ENCODE assay signal across 8 cellular contexts in genomic region chr6:30075094-30075986, GRCh38. TPM values are rescaled to one million over a fixed set of nuclear protein-coding genes. Genes with fewer than 3 reads are reported as not detected.
DNase-seq lines count a peak whose midpoint lies in the region; ATAC-seq and TF ChIP-seq lines count a peak whose summit lies in the region.

RNF39 (minus strand) TSS chr6:30075769; CDS start chr6:30075585, 184 bp downstream.

- H3K9ac ChIP-seq in BLaER1 (0 out of 2 replicates have a peak within 1 kb of the TSS, but pooled peaks have one; percentile 19), IMR-90 (ENCODE audit: low read depth, low read length) (no peak within 1 kb of the TSS)

- TF ChIP-seq RAD21 in IMR-90 (IDR thresholded peaks at IDR 0.05; ENCODE audit: low read length), result no peak

- H3K4me2 ChIP-seq in BLaER1 (peak within 1 kb of the TSS; percentile 86), IMR-90 (ENCODE audit: low read depth, low read length) (peak within 1 kb of the TSS; percentile 65; the same call in 1 of the 2 replicates)

- peak; percentile 24; the same call in 1 of the 2 replicates for TF ChIP-seq CTCF in IMR-90 (conservative IDR thresholded peaks at IDR 0.05; ENCODE audit: low read depth, low read length)
- peak; percentile 44 for TF ChIP-seq CTCF in astrocyte of the spinal cord (IDR thresholded peaks at IDR 0.05; ENCODE audit: low read depth, low read length)
- TF ChIP-seq CTCF in lower leg skin (IDR thresholded peaks at IDR 0.05), result no peak

- no peaks in the 10 kb centered on the region for H3K9me3 ChIP-seq in BLaER1
- H3K9me3 ChIP-seq in IMR-90 (ENCODE audit: control insufficient read depth, insufficient read depth, low read length), result no peaks in the 10 kb centered on the region

- H3K36me3 ChIP-seq in BLaER1, result peaks cover 9% of the 10 kb centered on the region
- no peaks in the 10 kb centered on the region for H3K36me3 ChIP-seq in IMR-90 (ENCODE audit: control insufficient read depth, insufficient read depth, low read length)

- no peak within 1 kb of the TSS for H4K8ac ChIP-seq in IMR-90 (ENCODE audit: low read depth in 2 of 2, low read length in 2 of 2)

- H2AK9ac ChIP-seq in IMR-90 (replicated peaks; ENCODE audit: low read depth, low read length, poor library complexity), result no peak within 1 kb of the TSS

- no peaks in the 10 kb centered on the region for H3K79me1 ChIP-seq in IMR-90 (ENCODE audit: low read depth in 1 of 2, low read length in 2 of 2)

- H4K20me1 ChIP-seq in BLaER1, result peaks cover 44% of the 10 kb centered on the region
- no peaks in the 10 kb centered on the region for H4K20me1 ChIP-seq in IMR-90 (ENCODE audit: insufficient read depth, low read length)

- 2% methylated on average over 26 of the region's 71 CpGs; no CpG with 5 or more reads in 1 of the 2 experiments for WGBS in IMR-90 (ENCODE audit: extremely low coverage in 2 of 2, insufficient read length in 1 of 2), 2 experiments
- WGBS in lower leg skin, 2 donors, result 3 to 4% methylated on average over 61 to 64 of the region's 71 CpGs

- H2AFZ ChIP-seq in IMR-90 (replicated peaks; ENCODE audit: low read length, poor library complexity), result peak within 1 kb of the TSS; percentile 76

- TF ChIP-seq POLR2A in IMR-90 (IDR thresholded peaks at IDR 0.05; ENCODE audit: low read depth, low read length) (no peak), lower leg skin (IDR thresholded peaks at IDR 0.05) (no peak)

- no peak within 1 kb of the TSS for H2BK15ac ChIP-seq in IMR-90 (ENCODE audit: low read depth, low read length)

- intact Hi-C loops in IMR-90 (cut with micrococcal nuclease) (no loop called here), lower leg skin (cut with DNase I; ENCODE audit: low total_unique reads) (no loop called here)

- no peak within 1 kb of the TSS for H2BK120ac ChIP-seq in IMR-90 (ENCODE audit: low read depth, low read length)

- no peak within 1 kb of the TSS for H3K56ac ChIP-seq in IMR-90 (ENCODE audit: extremely low read depth, insufficient read depth, low read length)

- H3K27ac ChIP-seq in BLaER1, result no peak within 1 kb of the TSS
- H3K27ac ChIP-seq in IMR-90 (ENCODE audit: insufficient read depth, low read length), result no peak within 1 kb of the TSS

- no peak within 1 kb of the TSS for H2BK20ac ChIP-seq in IMR-90 (ENCODE audit: low read depth, low read length)

- no peak within 1 kb of the TSS for H3K4ac ChIP-seq in IMR-90 (ENCODE audit: low read depth, low read length)

- dilution Hi-C loops in IMR-90 (cut with HindIII; ENCODE audit: low sequenced_read_pairs, unreplicated experiment), result no loop called here

- peaks cover 38% of the 10 kb centered on the region for H3K4me1 ChIP-seq in BLaER1
- H3K4me1 ChIP-seq in IMR-90 (ENCODE audit: control insufficient read depth, insufficient read depth, low read length), result peaks cover 5% of the 10 kb centered on the region; the same call in 1 of the 2 replicates

- POLR2A ChIA-PET in IMR-90 (lab: Charles Lee; ENCODE audit: unreplicated experiment), result no interaction called here

- H3K4me3 ChIP-seq in BLaER1, result peak within 1 kb of the TSS; percentile 57
- peak within 1 kb of the TSS; percentile 18; the same call in 1 of the 2 replicates for H3K4me3 ChIP-seq in IMR-90 (ENCODE audit: insufficient read depth, low read depth, low read length)
- H3K4me3 ChIP-seq in astrocyte of the spinal cord (ENCODE audit: low read depth, low read length), result no peak within 1 kb of the TSS
- H3K4me3 ChIP-seq in lower leg skin (ENCODE audit: low read depth, poor library complexity, severe bottlenecking), result peak within 1 kb of the TSS; percentile 56

- no peak within 1 kb of the TSS for H4K91ac ChIP-seq in IMR-90 (ENCODE audit: insufficient read depth, low read depth, low read length)

- H2AK5ac ChIP-seq in IMR-90 (ENCODE audit: low read depth, low read length), result no peak within 1 kb of the TSS

- CTCF ChIA-PET in IMR-90 (lab: Yijun Ruan, JAX), result no interaction called here

- H3K14ac ChIP-seq in IMR-90 (replicated peaks; ENCODE audit: low read depth, low read length), result no peak within 1 kb of the TSS

- H3K27me3 ChIP-seq in BLaER1, result peaks cover 80% of the 10 kb centered on the region
- peaks cover 81% of the 10 kb centered on the region for H3K27me3 ChIP-seq in IMR-90 (ENCODE audit: control insufficient read depth, insufficient read depth, low read length)

- peaks cover 3% of the 10 kb centered on the region; the same call in 1 of the 2 replicates for H3K9me1 ChIP-seq in IMR-90 (ENCODE audit: insufficient read depth, low read length)

- BruUV-seq in IMR-90 (replicated peaks; lab: Mats Ljungman, UMichigan), result no TSS peak

- 0 out of 2 replicates have a peak within 1 kb of the TSS, but pooled peaks have one; percentile 8 for H3K23ac ChIP-seq in IMR-90 (ENCODE audit: low read depth, low read length)

- in situ Hi-C loops in IMR-90 (cut with MboI; ENCODE audit: low sequenced_read_pairs) (no loop called here), astrocyte of the spinal cord (cut with HindIII; ENCODE audit: low sequenced_read_pairs) (no loop called here)

- ATAC-seq in IMR-90 (ENCODE audit: low read depth) (no peak; the same call in none of the 2 replicates), HG03565 (IDR thresholded peaks at IDR 0.05; ENCODE audit: unreplicated experiment) (no peak)

- H4K5ac ChIP-seq in IMR-90 (ENCODE audit: low read depth, low read length), result no peak within 1 kb of the TSS

- DNase-seq in IMR-90, result no peak
- DNase-seq in astrocyte of the spinal cord (ENCODE audit: low read depth, low spot score), result no peak
- DNase-seq in lower leg skin (ENCODE audit: low spot score in 2 of 2), result peak in 1 of 2 donors; percentile 65
- DNase-seq in COR-L47 (lab: John Stamatoyannopoulos, UW), result no peak
- DNase-seq in kidney glomerular epithelial cell (lab: John Stamatoyannopoulos, UW), result no peak
- no peak for DNase-seq in SKM-1 treated with dmso at 0.1 percent for 144 hours (lab: John Stamatoyannopoulos, UW; ENCODE audit: unreplicated experiment)

- H2BK5ac ChIP-seq in IMR-90 (ENCODE audit: low read depth, low read length, poor library complexity, severe bottlenecking), result no peak within 1 kb of the TSS

- H3K18ac ChIP-seq in IMR-90 (ENCODE audit: low read depth, low read length), result no peak within 1 kb of the TSS

TF ChIP-seq in IMR-90, 13 proteins besides CTCF, POLR2A, EP300 and RAD21:
- TF ChIP-seq BHLHE40 (IDR thresholded peaks at IDR 0.05; ENCODE audit: low read depth, low read length) (no peak), CEBPB (IDR thresholded peaks at IDR 0.05; ENCODE audit: low read depth, low read length) (peak; percentile 50)

RNA-seq across cellular contexts. Expression of gene RNF39, which starts in this region (rescaled TPM):
- total RNA-seq in IMR-90 (2012; rRNA removed) (not detected in 2 replicates), lower leg skin (100 to 1,000 TPM in 3 of 4 donors, 10 to 100 TPM in 1; 96.9 to 113 (median 108) TPM)
- not detected in 2 replicates for polyA plus RNA-seq in IMR-90 (2012; rRNA removed)
- 0.02 TPM in 1 of 2 replicates, not detected in the other for polyA plus RNA-seq in IMR-90 (2012; cell fraction: cytosol; rRNA removed)
- 0.06 TPM in 1 of 2 replicates, not detected in the other for polyA plus RNA-seq in IMR-90 (2012; cell fraction: nucleus; rRNA removed; ENCODE audit: low replicate concordance)

Comparison
In these comparisons a context has a peak if more than half of its experiments do, and no peak if none do; other contexts are left out.
1. RNA of gene RNF39 (total RNA-seq): 96.9 to 113 TPM in lower leg skin; not detected in IMR-90; every median in the first group is over 10 times any median in the second.
2. CTCF ChIP-seq: peak in IMR-90 (single experiment) and astrocyte of the spinal cord (single experiment); none in lower leg skin (0 of 3).